In genomic region chr16:24700549-24701392, GRCh38 we compare ENCODE assay signal across 7 cellular contexts. TPM values are rescaled to one million over a fixed set of nuclear protein-coding genes. Genes with fewer than 3 reads are reported as not detected.
DNase-seq lines count a peak whose midpoint lies in the region; ATAC-seq and TF ChIP-seq lines count a peak whose summit lies in the region.

No MANE protein-coding gene starts in this region.

- no peaks in the 10 kb centered on the region for H3K27me3 ChIP-seq in thoracic aorta (replicated peaks; ENCODE audit: insufficient read depth)

- H3K36me3 Mint-ChIP-seq in MCF 10A (ENCODE audit: insufficient read depth, unreplicated experiment), result no peaks in the 10 kb centered on the region

- POLR2A ChIA-PET in MCF 10A (lab: Yijun Ruan, JAX), result interaction anchor here (0.7 to 1.5 kb wide), 6 partner anchors 14 to 1143 kb away, joined by 3 to 9 read pairs (median 4); partner anchors contain the start of genes EARS2 and UBFD1

- intact Hi-C loops in MCF 10A (cut with micrococcal nuclease), result loop anchor here (1.0 kb wide), 3 partner anchors 30 to 54 kb away; no protein-coding TSS in a partner anchor

- peak overlapping the region; percentile 45 for H3K4me3 Mint-ChIP-seq in MCF 10A (ENCODE audit: unreplicated experiment)

- H3K27ac Mint-ChIP-seq in MCF 10A (ENCODE audit: low read depth, unreplicated experiment), result peak overlapping the region; percentile 92

- H3K9me3 ChIP-seq in thoracic aorta, result no peaks in the 10 kb centered on the region

- CTCF ChIA-PET in MCF 10A (lab: Yijun Ruan, JAX), result interaction anchor here (0.5 to 1.7 kb wide), 6 partner anchors 11 to 146 kb away, joined by 3 to 6 read pairs (median 4); no protein-coding TSS in a partner anchor

- H3K27ac ChIP-seq in thoracic aorta, result peak overlapping the region; percentile 77 to 85

- H3K4me1 ChIP-seq in thoracic aorta (ENCODE audit: control insufficient read depth in 1 of 2, low read depth in 2 of 2), result peaks cover 15 to 36% of the 10 kb centered on the region in 2 donors

- BruUV-seq in MCF 10A (replicated peaks; lab: Mats Ljungman, UMichigan), result no TSS peak

- no peaks in the 10 kb centered on the region for H3K27me3 Mint-ChIP-seq in MCF 10A (ENCODE audit: insufficient read depth, unreplicated experiment)

- ATAC-seq in thoracic aorta (ENCODE audit: insufficient number of reproducible peaks, low FRiP score, low read depth) (peak; percentile 94), GM18520 (IDR thresholded peaks at IDR 0.05; ENCODE audit: unreplicated experiment) (no peak)

- H3K4me1 Mint-ChIP-seq in MCF 10A (ENCODE audit: insufficient read depth, unreplicated experiment), result peaks cover 30% of the 10 kb centered on the region

- DNase-seq in HuH-7.5 (ENCODE audit: low spot score), result peak; percentile 15
- peak; percentile 97 for DNase-seq in MCF 10A (ENCODE audit: unreplicated experiment)
- peak; percentile 98 for DNase-seq in kidney glomerular epithelial cell (lab: John Stamatoyannopoulos, UW)
- DNase-seq in thoracic aorta (ENCODE audit: low spot score), result peak; percentile 85
- DNase-seq in stimulated activated CD4-positive, alpha-beta T cell treated with anti-CD3 and anti-CD28 coated beads, Interleukin-4, amount 100 ng/mL, for 24 hours, result no peak
- DNase-seq in NCI-H82 treated with DMSO at 0.1 percent for 48 hours (lab: John Stamatoyannopoulos, UW; ENCODE audit: unreplicated experiment), result no peak

- H3K9me3 Mint-ChIP-seq in MCF 10A (ENCODE audit: unreplicated experiment), result no peaks in the 10 kb centered on the region

- no peak overlapping the region for H3K4me3 ChIP-seq in thoracic aorta

- no peak for TF ChIP-seq CTCF in MCF 10A (IDR thresholded peaks at IDR 0.05; ENCODE audit: unreplicated experiment)
- no peak for TF ChIP-seq CTCF in thoracic aorta (IDR thresholded peaks at IDR 0.05)

- no peaks in the 10 kb centered on the region for H3K36me3 ChIP-seq in thoracic aorta

RNA-seq across cellular contexts. Expression of gene TNRC6A, which starts 28.7 kb away (rescaled TPM):
- total RNA-seq in MCF 10A (2022) (41.6 and 50.3 TPM in 2 replicates), thoracic aorta (10 to 100 TPM; 45.6 to 85.4 TPM)

Comparison
In these comparisons a context has a peak if more than half of its experiments do, and no peak if none do; other contexts are left out.
1. DNase-seq: peak in HuH-7.5 (single experiment), MCF 10A (single experiment), kidney glomerular epithelial cell (single experiment) and thoracic aorta (single experiment); none in stimulated activated CD4-positive, alpha-beta T cell treated with anti-CD3 and anti-CD28 coated beads, Interleukin-4, amount 100 ng/mL, for 24 hours (single experiment) and NCI-H82 treated with DMSO at 0.1 percent for 48 hours (single experiment).